1 cellular context compared by ENCODE assay signal in genomic region chr3:49553690-49554634, GRCh38.
TF ChIP-seq lines count a peak whose summit lies in the region.

Gene BSN (plus strand): TSS chr3:49554477. CDS start chr3:49554603, 126 bp downstream.

TF ChIP-seq in HepG2, 621 proteins besides CTCF, POLR2A, EP300 and RAD21 (continued from another document and continues in another):
- TF ChIP-seq ZNF512 (CRISPR knock-in tag; IDR thresholded peaks at IDR 0.05) (no peak), HMGA1 (CRISPR knock-in tag; conservative IDR thresholded peaks at IDR 0.05) (no peak), ZNF3 (CRISPR knock-in tag; IDR thresholded peaks at IDR 0.05) (no peak), CBX5 (CRISPR knock-in tag; IDR thresholded peaks at IDR 0.05; ENCODE audit: borderline replicate concordance) (no peak), ZSCAN12 (CRISPR knock-in tag; IDR thresholded peaks at IDR 0.05) (no peak), SP4 (CRISPR knock-in tag; IDR thresholded peaks at IDR 0.05) (0 out of 2 replicates have a peak, but pooled peaks have one; percentile 33), ZNF331 (CRISPR knock-in tag; IDR thresholded peaks at IDR 0.05) (no peak), HMGXB3 (CRISPR knock-in tag; IDR thresholded peaks at IDR 0.05; ENCODE audit: borderline replicate concordance) (no peak), ZMYM3 (CRISPR knock-in tag; IDR thresholded peaks at IDR 0.05) (no peak), KLF11 (CRISPR knock-in tag; IDR thresholded peaks at IDR 0.05) (no peak), ZNF235 (CRISPR knock-in tag; IDR thresholded peaks at IDR 0.05; ENCODE audit: borderline replicate concordance) (no peak), SUZ12 (IDR thresholded peaks at IDR 0.05; ENCODE audit: low read depth, low read length) (no peak), ZNF441 (CRISPR knock-in tag; IDR thresholded peaks at IDR 0.05; ENCODE audit: borderline replicate concordance) (0 out of 2 replicates have a peak, but pooled peaks have one; percentile 58), ZNF282 (IDR thresholded peaks at IDR 0.05; ENCODE audit: partially characterized antibody) (no peak), ZKSCAN5 (CRISPR knock-in tag; IDR thresholded peaks at IDR 0.05) (no peak), ZNF749 (CRISPR knock-in tag; IDR thresholded peaks at IDR 0.05; ENCODE audit: borderline replicate concordance) (no peak), PITX1 (CRISPR knock-in tag; IDR thresholded peaks at IDR 0.05) (no peak), MEIS1 (CRISPR knock-in tag; IDR thresholded peaks at IDR 0.05; ENCODE audit: borderline replicate concordance) (no peak), GRHL1 (CRISPR knock-in tag; conservative IDR thresholded peaks at IDR 0.05) (no peak), ZNF10 (CRISPR knock-in tag; IDR thresholded peaks at IDR 0.05; ENCODE audit: borderline replicate concordance, low read depth) (no peak), ELF1 (CRISPR knock-in tag; IDR thresholded peaks at IDR 0.05) (no peak), MIER2 (CRISPR knock-in tag; IDR thresholded peaks at IDR 0.05) (peak; percentile 75), ELK4 (CRISPR knock-in tag; IDR thresholded peaks at IDR 0.05; ENCODE audit: borderline replicate concordance) (no peak), PRDM10 (CRISPR knock-in tag; IDR thresholded peaks at IDR 0.05; ENCODE audit: low read depth) (no peak), ZSCAN20 (CRISPR knock-in tag; IDR thresholded peaks at IDR 0.05; ENCODE audit: borderline replicate concordance) (no peak), FOXP1 (IDR thresholded peaks at IDR 0.05) (no peak), FOXP1 (CRISPR knock-in tag; IDR thresholded peaks at IDR 0.05) (no peak), NFE2L2 (IDR thresholded peaks at IDR 0.05; ENCODE audit: low read length) (no peak), TCF7 (IDR thresholded peaks at IDR 0.05; ENCODE audit: low read depth) (no peak), ZNF678 (CRISPR knock-in tag; IDR thresholded peaks at IDR 0.05) (no peak), ZNF333 (CRISPR knock-in tag; IDR thresholded peaks at IDR 0.05; ENCODE audit: borderline replicate concordance) (no peak), DPF2 (CRISPR knock-in tag; IDR thresholded peaks at IDR 0.05; ENCODE audit: borderline replicate concordance, low read depth) (no peak), KAT8 (CRISPR knock-in tag; IDR thresholded peaks at IDR 0.05) (peak; percentile 50; the same call in 1 of the 2 replicates), ZNF777 (CRISPR knock-in tag; IDR thresholded peaks at IDR 0.05) (no peak; the same call in none of the 2 replicates), MYPOP (CRISPR knock-in tag; IDR thresholded peaks at IDR 0.05) (0 out of 2 replicates have a peak, but pooled peaks have one; percentile 61), ARID4A (CRISPR knock-in tag; IDR thresholded peaks at IDR 0.05; ENCODE audit: borderline replicate concordance) (peak; percentile 61; the same call in 1 of the 2 replicates), KLF9 (CRISPR knock-in tag; IDR thresholded peaks at IDR 0.05; ENCODE audit: low read depth) (0 out of 2 replicates have a peak, but pooled peaks have one; percentile 54), FIP1L1 (IDR thresholded peaks at IDR 0.05; ENCODE audit: borderline replicate concordance, insufficient read depth, low read depth, low read length) (no peak), RORA (CRISPR knock-in tag; IDR thresholded peaks at IDR 0.05) (no peak), ZNF605 (CRISPR knock-in tag; IDR thresholded peaks at IDR 0.05) (peak; percentile 72; the same call in 1 of the 2 replicates), ZSCAN22 (CRISPR knock-in tag; IDR thresholded peaks at IDR 0.05) (no peak), MTERF4 (CRISPR knock-in tag; IDR thresholded peaks at IDR 0.05) (no peak), SMC3 (IDR thresholded peaks at IDR 0.05; ENCODE audit: low read length) (no peak), ZEB1 (IDR thresholded peaks at IDR 0.05; ENCODE audit: insufficient replicate concordance, low read depth) (no peak), NRL (CRISPR knock-in tag; IDR thresholded peaks at IDR 0.05; ENCODE audit: borderline replicate concordance) (peak; percentile 84), FOSL2 (CRISPR knock-in tag; IDR thresholded peaks at IDR 0.05) (0 out of 2 replicates have a peak, but pooled peaks have one; percentile 1), HOXA3 (CRISPR knock-in tag; IDR thresholded peaks at IDR 0.05) (0 out of 2 replicates have a peak, but pooled peaks have one; percentile 13), ZNF101 (CRISPR knock-in tag; IDR thresholded peaks at IDR 0.05; ENCODE audit: borderline replicate concordance, low read depth) (no peak), ZNF34 (CRISPR knock-in tag; IDR thresholded peaks at IDR 0.05; ENCODE audit: borderline replicate concordance) (no peak)
